16 cellular contexts compared by ENCODE assay signal in genomic region chr11:61505640-61506155, GRCh38. TPM values are rescaled to one million over a fixed set of nuclear protein-coding genes. Genes with fewer than 3 reads are reported as not detected.
DNase-seq lines count a peak whose midpoint lies in the region; ATAC-seq, FAIRE-seq and TF ChIP-seq lines count a peak whose summit lies in the region.
"Had no signal": no experiment of that assay in that cellular context is flagged by ENCODE, and none has a peak within 500 bp of the region (broad histone marks: within the 10 kb centered on the region; RNA-seq: fewer than 3 reads in every experiment).

No MANE protein-coding gene starts in this region.

- H3K4me3 Mint-ChIP-seq in activated T-cell treated with anti-CD3 and anti-CD28 coated beads, Interleukin-2, amount 50 U/mL, for 4 hours: no peak overlapping the region

- no peaks in the 10 kb centered on the region for H3K9me3 Mint-ChIP-seq in activated T-cell treated with anti-CD3 and anti-CD28 coated beads, Interleukin-2, amount 50 U/mL, for 4 hours
- H3K9me3 Mint-ChIP-seq: activated naive CD4-positive, alpha-beta T cell treated with anti-CD3 and anti-CD28 coated beads, Interleukin-2, amount 50 U/mL, for 72 hours had no signal

- peaks cover 8% of the 10 kb centered on the region for H3K4me1 Mint-ChIP-seq in activated T-cell treated with anti-CD3 and anti-CD28 coated beads, Interleukin-2, amount 50 U/mL, for 4 hours (ENCODE audit: low read depth)

- peak; percentile 85 for DNase-seq in H54 (ENCODE audit: insufficient read length, low spot score)
- DNase-seq in RPMI7951 (ENCODE audit: low read depth): peak; percentile 56
- DNase-seq in ecto neural progenitor cell (ENCODE audit: low spot score): peak; percentile 53
- DNase-seq in posterior cingulate gyrus: peak in 8 of 10 donors; percentile 38 to 93 (median 68)
- DNase-seq in activated CD8-positive, alpha-beta memory T cell treated with anti-CD3 and anti-CD28 coated beads for 24 hours: no peak
- no peak for DNase-seq in activated T-cell treated with anti-CD3 and anti-CD28 coated beads, Interleukin-2, amount 50 U/mL, for 4 hours
- DNase-seq in NCI-H748 (lab: John Stamatoyannopoulos, UW; ENCODE audit: unreplicated experiment): no peak
- DNase-seq: activated CD4-positive, alpha-beta T cell treated with anti-CD3 and anti-CD28 coated beads, Interleukin-2, amount 50 U/mL, for 4 hours; activated T-cell treated with anti-CD3 and anti-CD28 coated beads, Interleukin-2, amount 50 U/mL, for 48 hours; NCI-H1436; SK-N-SH; spleen; stimulated activated naive CD4-positive, alpha-beta T cell; trophoblast cell had no signal

- FAIRE-seq in H54 (lab: Jason Lieb, UNC): no peak
- FAIRE-seq: TTC549 had no signal

- no peak for TF ChIP-seq POLR2A in H54 (IDR thresholded peaks at IDR 0.05; ENCODE audit: low read depth, low read length)

- H3K36me3 Mint-ChIP-seq in activated T-cell treated with anti-CD3 and anti-CD28 coated beads, Interleukin-2, amount 50 U/mL, for 4 hours (ENCODE audit: insufficient read depth): no peaks in the 10 kb centered on the region

- intact Hi-C loops in posterior cingulate gyrus (cut with DNase I): no loop called here

- ATAC-seq in activated T-cell treated with anti-CD3 and anti-CD28 coated beads, Interleukin-2, amount 50 U/mL, for 4 hours: no peak
- ATAC-seq: activated naive CD4-positive, alpha-beta T cell treated with anti-CD3 and anti-CD28 coated beads, Interleukin-2, amount 50 U/mL, for 72 hours had no signal

- peaks cover 34% of the 10 kb centered on the region for H3K27me3 Mint-ChIP-seq in activated T-cell treated with anti-CD3 and anti-CD28 coated beads, Interleukin-2, amount 50 U/mL, for 4 hours (ENCODE audit: low read depth)

RNA-seq across cellular contexts. Expression of gene LRRC10B, which starts 2.9 kb away (rescaled TPM):
- not detected in 2 replicates for total RNA-seq in RPMI7951 (2014; rRNA removed; shearing (Covaris generic))
- total RNA-seq in activated T-cell treated with anti-CD3 and anti-CD28 coated beads, Interleukin-2, amount 50 U/mL, for 4 hours: not detected
- total RNA-seq: activated naive CD4-positive, alpha-beta T cell treated with anti-CD3 and anti-CD28 coated beads, Interleukin-2, amount 50 U/mL, for 72 hours had no signal

Comparison
In these comparisons a context has a peak if more than half of its experiments do, and no peak if none do; other contexts are left out.
1. DNase-seq: peak in H54 (single experiment), RPMI7951 (single experiment), ecto neural progenitor cell (single experiment) and posterior cingulate gyrus (8 of 10); none in activated CD8-positive, alpha-beta memory T cell treated with anti-CD3 and anti-CD28 coated beads for 24 hours (single experiment), activated T-cell treated with anti-CD3 and anti-CD28 coated beads, Interleukin-2, amount 50 U/mL, for 4 hours (single experiment) and NCI-H748 (single experiment).